8 cellular contexts compared by ENCODE assay signal in genomic region chr1:206608108-206608698, GRCh38. TPM values are rescaled to one million over a fixed set of nuclear protein-coding genes. Genes with fewer than 3 reads are reported as not detected.
A peak's percentile ranks its signal among the peaks of the same experiment; 100 is the strongest.
DNase-seq lines count a peak whose midpoint lies in the region; ATAC-seq and TF ChIP-seq lines count a peak whose summit lies in the region.

No MANE protein-coding gene starts in this region.

- ATAC-seq in left ventricle myocardium superior (no peak), GM21515 (IDR thresholded peaks at IDR 0.05; ENCODE audit: unreplicated experiment) (no peak)

- H3K4me3 ChIP-seq in left ventricle myocardium inferior, result no peak overlapping the region
- no peak overlapping the region for H3K4me3 ChIP-seq in fibroblast of mammary gland (ENCODE audit: control insufficient read depth, low read depth, low read length)

- H3K27ac ChIP-seq in left ventricle myocardium inferior (replicated peaks), result no peak overlapping the region

- intact Hi-C loops in left ventricle myocardium inferior (cut with micrococcal nuclease), result no loop called here
- intact Hi-C loops in left ventricle myocardium superior (cut with micrococcal nuclease), result no loop called here

- H3K36me3 ChIP-seq in left ventricle myocardium inferior, result peaks cover 77% of the 10 kb centered on the region

- DNase-seq in left ventricle myocardium inferior (no peak), left ventricle myocardium superior (no peak), NCI-H748 treated with DMSO at 0.1 percent for 48 hours (lab: John Stamatoyannopoulos, UW) (peak; percentile 3), activated T-cell treated with anti-CD3 and anti-CD28 coated beads for 24 hours (ENCODE audit: low read depth) (peak; percentile 38), fibroblast of mammary gland (ENCODE audit: low read depth) (peak; percentile 55), superior temporal gyrus (ENCODE audit: extremely low spot score) (no peak)
- peak; percentile 38 to 66 for DNase-seq in stimulated activated CD4-positive, alpha-beta T cell treated with anti-CD3 and anti-CD28 coated beads, Interleukin-15, amount 100 ng/mL, for 48 hours (ENCODE audit: low read depth in 2 of 2)

- no peaks in the 10 kb centered on the region for H3K27me3 ChIP-seq in left ventricle myocardium inferior (ENCODE audit: low read depth)

- TF ChIP-seq CTCF in left ventricle myocardium inferior (IDR thresholded peaks at IDR 0.05; ENCODE audit: borderline replicate concordance) (peak; percentile 73), fibroblast of mammary gland (conservative IDR thresholded peaks at IDR 0.05; ENCODE audit: control insufficient read depth, insufficient read depth, low read depth, low read length) (peak; percentile 83)

- H3K4me1 ChIP-seq in left ventricle myocardium inferior, result peaks cover 13% of the 10 kb centered on the region

- no peaks in the 10 kb centered on the region for H3K9me3 ChIP-seq in left ventricle myocardium inferior (replicated peaks)

RNA-seq across cellular contexts. Expression of gene EIF2D, which starts 4.1 kb away (rescaled TPM):
- total RNA-seq in left ventricle myocardium inferior (29.2 TPM), left ventricle myocardium superior (26.4 TPM)

RNA-seq across cellular contexts. Expression of gene DYRK3, which starts 27.1 kb away (rescaled TPM):
- total RNA-seq in left ventricle myocardium inferior (26.6 TPM), left ventricle myocardium superior (22.2 TPM)

Comparison
In these comparisons a context has a peak if more than half of its experiments do, and no peak if none do; other contexts are left out.
1. DNase-seq: peak in NCI-H748 treated with DMSO at 0.1 percent for 48 hours (single experiment), activated T-cell treated with anti-CD3 and anti-CD28 coated beads for 24 hours (single experiment), fibroblast of mammary gland (single experiment) and stimulated activated CD4-positive, alpha-beta T cell treated with anti-CD3 and anti-CD28 coated beads, Interleukin-15, amount 100 ng/mL, for 48 hours (2 of 2); none in left ventricle myocardium inferior (single experiment), left ventricle myocardium superior (single experiment) and superior temporal gyrus (single experiment).